28 cellular contexts compared by ENCODE assay signal in the genomic region with DNA sequence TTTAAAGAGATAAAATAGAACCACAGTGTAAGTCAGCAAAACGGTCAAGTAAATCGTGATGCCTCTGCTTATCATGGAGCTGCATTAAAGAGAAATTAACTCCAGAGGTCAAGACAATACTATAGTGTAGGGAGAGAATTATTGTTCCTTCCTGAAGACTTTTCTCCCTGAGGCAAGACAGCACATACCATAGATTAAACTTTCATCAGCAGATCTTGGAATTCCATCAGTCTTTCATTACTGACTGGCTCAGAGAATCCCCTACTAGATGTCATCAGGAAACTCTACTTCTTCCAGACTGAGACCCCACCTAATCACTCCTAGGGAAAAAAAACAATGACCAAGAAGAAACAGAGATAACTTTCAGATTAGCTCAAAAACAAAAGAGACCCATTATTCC.
"Had no signal": no experiment of that assay in that cellular context is flagged by ENCODE, and none has a peak within 500 bp of the region (broad histone marks: within the 10 kb centered on the region; RNA-seq: fewer than 3 reads in every experiment).

No MANE protein-coding gene starts in this region.

- H3K4me3 Mint-ChIP-seq: activated CD4-positive, alpha-beta T cell treated with anti-CD3 and anti-CD28 coated beads, Interleukin-2, amount 10 ng/mL, durations not matched to agents 7 days and 5 days; activated CD8-positive, alpha-beta T cell treated with anti-CD3 and anti-CD28 coated beads for 36 hours; activated naive CD4-positive, alpha-beta T cell treated with anti-CD3 and anti-CD28 coated beads, Interleukin-2, amount 50 U/mL, for 24 hours; activated naive CD8-positive, alpha-beta T cell treated with anti-CD3 and anti-CD28 coated beads, Interleukin-2, amount 50 U/mL, for 24 hours; naive B cell; T-helper 1 cell treated with Interleukin-12 subunit alpha and Interleukin-12 subunit beta and Interleukin-4 antibody, amounts not matched to agents 30 μg/mL and 1 μg/mL, for 36 hours had no signal

- H3K27ac Mint-ChIP-seq: activated CD4-positive, alpha-beta T cell treated with anti-CD3 and anti-CD28 coated beads, Interleukin-2, amount 10 ng/mL, durations not matched to agents 7 days and 5 days; activated CD8-positive, alpha-beta T cell treated with anti-CD3 and anti-CD28 coated beads for 36 hours; activated naive CD4-positive, alpha-beta T cell treated with anti-CD3 and anti-CD28 coated beads, Interleukin-2, amount 50 U/mL, for 24 hours; activated naive CD8-positive, alpha-beta T cell treated with anti-CD3 and anti-CD28 coated beads, Interleukin-2, amount 50 U/mL, for 24 hours; activated T-helper 2 cell treated with anti-CD3 and anti-CD28 coated beads, Interferon-gamma antibody, Interleukin-2, Interleukin-4, amounts not matched to agents 10 μg/mL and 5 μg/mL and 100 μg/mL, durations not matched to agents 14 hours and 24 hours and 36 hours; naive B cell; T-helper 1 cell treated with Interleukin-12 subunit alpha and Interleukin-12 subunit beta and Interleukin-4 antibody, amounts not matched to agents 30 μg/mL and 1 μg/mL, for 36 hours had no signal

- H3K9me3 Mint-ChIP-seq: activated CD4-positive, alpha-beta T cell treated with anti-CD3 and anti-CD28 coated beads, Interleukin-2, amount 10 ng/mL, durations not matched to agents 7 days and 5 days; activated CD8-positive, alpha-beta T cell treated with anti-CD3 and anti-CD28 coated beads for 36 hours; activated naive CD4-positive, alpha-beta T cell treated with anti-CD3 and anti-CD28 coated beads, Interleukin-2, amount 50 U/mL, for 24 hours; activated naive CD8-positive, alpha-beta T cell treated with anti-CD3 and anti-CD28 coated beads, Interleukin-2, amount 50 U/mL, for 24 hours; activated T-helper 2 cell treated with anti-CD3 and anti-CD28 coated beads, Interferon-gamma antibody, Interleukin-2, Interleukin-4, amounts not matched to agents 10 μg/mL and 5 μg/mL and 100 μg/mL, durations not matched to agents 14 hours and 24 hours and 36 hours; naive B cell; T-helper 1 cell treated with Interleukin-12 subunit alpha and Interleukin-12 subunit beta and Interleukin-4 antibody, amounts not matched to agents 30 μg/mL and 1 μg/mL, for 36 hours had no signal

- H3K4me1 ChIP-seq: colonic mucosa, gastroesophageal sphincter, prostate gland, stomach, tibial nerve had no signal

- H3K36me3 Mint-ChIP-seq: activated naive CD4-positive, alpha-beta T cell treated with anti-CD3 and anti-CD28 coated beads, Interleukin-2, amount 50 U/mL, for 24 hours; naive B cell had no signal

- H3K36me3 ChIP-seq: colonic mucosa, pancreas, prostate gland had no signal

- DNase-seq: activated CD4-positive, alpha-beta T cell treated with anti-CD3 and anti-CD28 coated beads for 1 hour; activated CD4-positive, alpha-beta T cell treated with anti-CD3 and anti-CD28 coated beads, Interleukin-2, amount 10 ng/mL, durations not matched to agents 7 days and 5 days; activated CD8-positive, alpha-beta T cell treated with anti-CD3 and anti-CD28 coated beads for 36 hours; activated naive CD8-positive, alpha-beta T cell treated with anti-CD3 and anti-CD28 coated beads, Interleukin-2, amount 50 U/mL, for 24 hours; activated T-cell treated with anti-CD3 and anti-CD28 coated beads, Interleukin-2, amount 50 U/mL, for 48 hours; anterior cingulate cortex; body of pancreas; cerebellar nuclear complex; colonic mucosa; effector CD8-positive, alpha-beta T cell; erythroblast; hippocampal formation; left cardiac atrium; left ventricle myocardium superior; naive B cell; pancreas; retina; stimulated activated CD4-positive, alpha-beta T cell treated with anti-CD3 and anti-CD28 coated beads, Interleukin-12 subunit alpha, Interleukin-12 subunit beta, amount 100 ng/mL, for 4 hours; stimulated activated CD4-positive, alpha-beta T cell treated with anti-CD3 and anti-CD28 coated beads, Interleukin-4, amount 100 ng/mL, for 1 hour; stomach; T-helper 9 cell had no signal

- H3K27ac ChIP-seq: body of pancreas, colonic mucosa, gastroesophageal sphincter, pancreas, prostate gland, skin epidermis, stomach, tibial nerve had no signal

- H3K4me1 Mint-ChIP-seq: activated CD4-positive, alpha-beta T cell treated with anti-CD3 and anti-CD28 coated beads, Interleukin-2, amount 10 ng/mL, durations not matched to agents 7 days and 5 days; activated naive CD8-positive, alpha-beta T cell treated with anti-CD3 and anti-CD28 coated beads, Interleukin-2, amount 50 U/mL, for 24 hours; naive B cell had no signal

- H3K9me3 ChIP-seq: body of pancreas, colonic mucosa, gastroesophageal sphincter, pancreas, prostate gland, stomach, tibial nerve had no signal

- H3K27me3 ChIP-seq: body of pancreas, colonic mucosa, gastroesophageal sphincter, pancreas, stomach, tibial nerve had no signal

- H3K4me3 ChIP-seq: body of pancreas, colonic mucosa, gastroesophageal sphincter, pancreas, prostate gland, skin epidermis, stomach, tibial nerve had no signal
